In genomic region chr21:33063907-33064622, GRCh38 we compare ENCODE assay signal across 31 cellular contexts. TPM values are rescaled to one million over a fixed set of nuclear protein-coding genes. Genes with fewer than 3 reads are reported as not detected.
DNase-seq lines count a peak whose midpoint lies in the region; ATAC-seq and TF ChIP-seq lines count a peak whose summit lies in the region.
"Had no signal": no experiment of that assay in that cellular context is flagged by ENCODE, and none has a peak within 500 bp of the region (broad histone marks: within the 10 kb centered on the region; RNA-seq: fewer than 3 reads in every experiment).

No MANE protein-coding gene starts in this region.

- no peaks in the 10 kb centered on the region; the same call in 1 of the 2 replicates for H3K27me3 ChIP-seq in HAP-1 (ENCODE audit: low read depth)

- H3K27me3 Mint-ChIP-seq in WTC11 (ENCODE audit: low read depth) (peaks cover 77% of the 10 kb centered on the region), glutamatergic neuron (ENCODE audit: unreplicated experiment) (peaks cover 6% of the 10 kb centered on the region)

- no peak overlapping the region for H3K27ac Mint-ChIP-seq in WTC11
- H3K27ac Mint-ChIP-seq in glutamatergic neuron (ENCODE audit: unreplicated experiment): no peak overlapping the region
- H3K27ac Mint-ChIP-seq: activated CD8-positive, alpha-beta T cell treated with anti-CD3 and anti-CD28 coated beads, Interleukin-2, amount 10 ng/mL, durations not matched to agents 7 days and 5 days; activated naive CD4-positive, alpha-beta T cell treated with anti-CD3 and anti-CD28 coated beads, Interleukin-2, amount 50 U/mL, for 24 hours; activated T-helper 2 cell treated with anti-CD3 and anti-CD28 coated beads, Interferon-gamma antibody, Interleukin-2, Interleukin-4, amounts not matched to agents 10 μg/mL and 5 μg/mL and 100 μg/mL, durations not matched to agents 14 hours and 24 hours and 36 hours; IgD-negative memory B cell; stimulated activated naive CD8-positive, alpha-beta T cell treated with anti-CD3 and anti-CD28 coated beads, Interleukin-15, Interleukin-2, amounts not matched to agents 100 ng/mL and 50 ng/mL, for 24 hours had no signal

- H3K9me3 ChIP-seq in ES-I3 (ENCODE audit: control insufficient read depth, insufficient read depth, low read length) (no peaks in the 10 kb centered on the region), HAP-1 (no peaks in the 10 kb centered on the region)
- H3K9me3 ChIP-seq: uterus had no signal

- no peak overlapping the region for H3K4me3 ChIP-seq in HAP-1
- H3K4me3 ChIP-seq: gastroesophageal sphincter, uterus had no signal

- H3K36me3 ChIP-seq in ES-I3 (ENCODE audit: insufficient read depth, low read length) (no peaks in the 10 kb centered on the region), HAP-1 (replicated peaks) (no peaks in the 10 kb centered on the region)
- H3K36me3 ChIP-seq: brain microvascular endothelial cell, gastroesophageal sphincter, uterus had no signal

- H3K4me1 ChIP-seq in ES-I3 (ENCODE audit: insufficient read depth, low read length) (peaks cover 5% of the 10 kb centered on the region; the same call in 1 of the 2 replicates), HAP-1 (no peaks in the 10 kb centered on the region)
- H3K4me1 ChIP-seq: gastroesophageal sphincter, uterus had no signal

- CTCF ChIA-PET in WTC11 (lab: Charles Lee): interaction anchor here (0.7 to 4.0 kb wide), 9 partner anchors 12 to 124 kb away, joined by 3 to 25 read pairs (median 4); no protein-coding TSS in a partner anchor

- no peak for TF ChIP-seq CTCF in WTC11 (IDR thresholded peaks at IDR 0.05)
- no peak for TF ChIP-seq CTCF in glutamatergic neuron (IDR thresholded peaks at IDR 0.05; ENCODE audit: partially characterized antibody, unreplicated experiment)

- in situ Hi-C loops in HAP-1 (cut with MboI; ENCODE audit: low sequenced_read_pairs): no loop called here

- H3K9me3 Mint-ChIP-seq in WTC11 (peaks cover 2% of the 10 kb centered on the region; the same call in 1 of the 2 replicates), glutamatergic neuron (ENCODE audit: unreplicated experiment) (peaks cover 2% of the 10 kb centered on the region)
- H3K9me3 Mint-ChIP-seq: activated naive CD4-positive, alpha-beta T cell treated with anti-CD3 and anti-CD28 coated beads, Interleukin-2, amount 50 U/mL, for 24 hours; activated T-helper 2 cell treated with anti-CD3 and anti-CD28 coated beads, Interferon-gamma antibody, Interleukin-2, Interleukin-4, amounts not matched to agents 10 μg/mL and 5 μg/mL and 100 μg/mL, durations not matched to agents 14 hours and 24 hours and 36 hours; IgD-negative memory B cell; stimulated activated naive CD8-positive, alpha-beta T cell treated with anti-CD3 and anti-CD28 coated beads, Interleukin-15, Interleukin-2, amounts not matched to agents 100 ng/mL and 50 ng/mL, for 24 hours had no signal

- H3K27ac ChIP-seq in substantia nigra (ENCODE audit: low read depth, low read length, poor library complexity, severe bottlenecking): peak overlapping the region; percentile 72
- H3K27ac ChIP-seq: brain microvascular endothelial cell, gastroesophageal sphincter, uterus, VCaP had no signal

- POLR2A ChIA-PET in WTC11 (lab: Charles Lee): interaction anchor here (0.6 to 1.3 kb wide), 2 partner anchors 38 to 62 kb away, joined by 3 read pairs; partner anchors contain the start of gene OLIG2

- H3K4me1 Mint-ChIP-seq in WTC11: peaks cover 23% of the 10 kb centered on the region
- peaks cover 13% of the 10 kb centered on the region for H3K4me1 Mint-ChIP-seq in glutamatergic neuron (ENCODE audit: low read depth, unreplicated experiment)
- H3K4me1 Mint-ChIP-seq: activated naive CD4-positive, alpha-beta T cell treated with anti-CD3 and anti-CD28 coated beads, Interleukin-2, amount 50 U/mL, for 24 hours; IgD-negative memory B cell had no signal

- ATAC-seq in WTC11 (peak; percentile 79), HG02623 (IDR thresholded peaks at IDR 0.05; ENCODE audit: unreplicated experiment) (no peak)
- ATAC-seq: activated CD8-positive, alpha-beta T cell treated with anti-CD3 and anti-CD28 coated beads, Interleukin-2, amount 10 ng/mL, durations not matched to agents 7 days and 5 days; gastroesophageal sphincter; left ventricle myocardium superior; naive thymus-derived CD4-positive, alpha-beta T cell had no signal

- DNase-seq in WTC11 (ENCODE audit: low spot score): peak; percentile 34
- peak; percentile 50 for DNase-seq in iPS-NIHi11 (ENCODE audit: low spot score)
- DNase-seq in substantia nigra (lab: John Stamatoyannopoulos, UW): peak in 10 of 49 donors; percentile 34 to 61 (median 42)
- no peak for DNase-seq in HAP-1 (ENCODE audit: low spot score in 2 of 2)
- DNase-seq in glutamatergic neuron: no peak
- DNase-seq: ACHN; activated CD4-positive, alpha-beta T cell treated with anti-CD3 and anti-CD28 coated beads for 4 hours; activated CD8-positive, alpha-beta T cell treated with anti-CD3 and anti-CD28 coated beads, Interleukin-2, amount 10 ng/mL, durations not matched to agents 7 days and 5 days; amniotic stem cell; brain microvascular endothelial cell; COR-L47; DMS53; left ventricle myocardium superior; naive thymus-derived CD4-positive, alpha-beta T cell; NCI-H1048; NCI-H446; NCI-H774; SIG-M5; small intestine; SW 1271; T-helper 9 cell; uterus had no signal

- peak overlapping the region; percentile 50 for H3K4me3 Mint-ChIP-seq in WTC11
- no peak overlapping the region for H3K4me3 Mint-ChIP-seq in glutamatergic neuron (ENCODE audit: unreplicated experiment)
- H3K4me3 Mint-ChIP-seq: activated CD8-positive, alpha-beta T cell treated with anti-CD3 and anti-CD28 coated beads, Interleukin-2, amount 10 ng/mL, durations not matched to agents 7 days and 5 days; activated naive CD4-positive, alpha-beta T cell treated with anti-CD3 and anti-CD28 coated beads, Interleukin-2, amount 50 U/mL, for 24 hours; IgD-negative memory B cell; naive thymus-derived CD4-positive, alpha-beta T cell; stimulated activated naive CD8-positive, alpha-beta T cell treated with anti-CD3 and anti-CD28 coated beads, Interleukin-15, Interleukin-2, amounts not matched to agents 100 ng/mL and 50 ng/mL, for 24 hours had no signal

- H3K36me3 Mint-ChIP-seq in WTC11 (no peaks in the 10 kb centered on the region), glutamatergic neuron (ENCODE audit: unreplicated experiment) (no peaks in the 10 kb centered on the region)
- H3K36me3 Mint-ChIP-seq: IgD-negative memory B cell had no signal

- H3K9ac ChIP-seq in ES-I3 (ENCODE audit: low read depth, low read length): peak overlapping the region; percentile 10; the same call in 1 of the 2 replicates

TF ChIP-seq in WTC11, 78 proteins besides CTCF, POLR2A, EP300 and RAD21:
- TF ChIP-seq NR2C2 (CRISPR knock-in tag; IDR thresholded peaks at IDR 0.05) (no peak), ETV6 (CRISPR knock-in tag; IDR thresholded peaks at IDR 0.05) (0 out of 2 replicates have a peak, but pooled peaks have one; percentile 15), ZNF263 (CRISPR knock-in tag; IDR thresholded peaks at IDR 0.05; ENCODE audit: low read depth) (no peak)
TF ChIP-seq in WTC11: peak in this region for 1.

RNA-seq across cellular contexts. Expression of gene OLIG1, which starts 5.9 kb away (rescaled TPM):
- 2.1 to 2.4 TPM (median 2.2 TPM) in 3 replicates for total RNA-seq in WTC11 (2021)
- total RNA-seq in glutamatergic neuron (ENCODE audit: unreplicated experiment): 14.2 TPM
- total RNA-seq: activated CD8-positive, alpha-beta T cell treated with anti-CD3 and anti-CD28 coated beads, Interleukin-2, amount 10 ng/mL, durations not matched to agents 7 days and 5 days; gastroesophageal sphincter; osteoblast; uterus had no signal

RNA-seq across cellular contexts. Expression of gene OLIG2, which starts 38.3 kb away (rescaled TPM):
- total RNA-seq in WTC11 (2021): 0.60 to 0.79 TPM (median 0.71 TPM) in 3 replicates
- 21.4 TPM for total RNA-seq in glutamatergic neuron (ENCODE audit: unreplicated experiment)
- total RNA-seq: activated CD8-positive, alpha-beta T cell treated with anti-CD3 and anti-CD28 coated beads, Interleukin-2, amount 10 ng/mL, durations not matched to agents 7 days and 5 days; activated T-helper 2 cell treated with anti-CD3 and anti-CD28 coated beads, Interferon-gamma antibody, Interleukin-2, Interleukin-4, amounts not matched to agents 10 μg/mL and 5 μg/mL and 100 μg/mL, durations not matched to agents 14 hours and 24 hours and 36 hours; gastroesophageal sphincter; left ventricle myocardium superior; naive thymus-derived CD4-positive, alpha-beta T cell; osteoblast; uterus had no signal

Comparison
In these comparisons a context has a peak if more than half of its experiments do, and no peak if none do; other contexts are left out.
1. DNase-seq: peak in WTC11 (single experiment) and iPS-NIHi11 (single experiment); none in HAP-1 (0 of 2) and glutamatergic neuron (single experiment).
2. RNA of gene OLIG2, which starts 38.3 kb away (total RNA-seq): 21.4 TPM in glutamatergic neuron (single experiment); 0.60 to 0.79 TPM in WTC11; every median in the first group is over 10 times any median in the second.